8 cellular contexts compared by ENCODE assay signal in the genomic region with DNA sequence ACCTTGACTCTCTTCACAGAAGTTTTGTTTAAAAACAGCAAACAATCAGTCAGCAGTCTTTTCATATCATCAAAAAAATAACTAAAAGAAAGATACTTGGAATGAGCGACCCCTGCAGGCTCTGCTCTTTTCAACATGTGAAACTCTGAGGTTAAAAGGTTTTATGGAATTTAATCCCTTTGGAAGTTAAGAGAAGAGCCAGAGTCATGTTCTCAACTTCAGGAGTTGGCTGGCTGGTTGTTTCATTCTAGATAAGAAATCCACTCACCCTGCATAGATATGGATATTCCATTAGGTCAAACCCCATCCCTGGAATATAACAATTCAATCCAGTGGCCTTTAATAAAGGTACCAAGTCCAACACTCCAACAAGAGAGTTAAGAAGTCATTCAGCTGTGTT.
DNase-seq lines count a peak whose midpoint lies in the region; ATAC-seq and TF ChIP-seq lines count a peak whose summit lies in the region.

No MANE protein-coding gene starts in this region.

- TF ChIP-seq CTCF in endodermal cell (conservative IDR thresholded peaks at IDR 0.05) = peak; percentile 81
- TF ChIP-seq CTCF in nephron progenitor cell (IDR thresholded peaks at IDR 0.05) = peak; percentile 19

- no peak for ATAC-seq in GM18498 (IDR thresholded peaks at IDR 0.05; ENCODE audit: unreplicated experiment)
- no peak for ATAC-seq in activated T-cell treated with anti-CD3 and anti-CD28 coated beads, Interleukin-2, amount 50 U/mL, for 4 hours
- no peak for ATAC-seq in HG02852 (IDR thresholded peaks at IDR 0.05; ENCODE audit: unreplicated experiment)

- H3K27ac ChIP-seq in endodermal cell (ENCODE audit: low read depth, low read length) = no peak overlapping the region

- H3K4me3 Mint-ChIP-seq in endodermal cell (no peak overlapping the region), nephron progenitor cell (no peak overlapping the region)
- H3K4me3 Mint-ChIP-seq in activated T-cell treated with anti-CD3 and anti-CD28 coated beads, Interleukin-2, amount 50 U/mL, for 4 hours = no peak overlapping the region

- H3K9ac ChIP-seq in endodermal cell (ENCODE audit: extremely low read depth, low read length, poor library complexity, severe bottlenecking) = no peak overlapping the region

- H3K27ac Mint-ChIP-seq in endodermal cell = no peak overlapping the region
- H3K27ac Mint-ChIP-seq in nephron progenitor cell = no peak overlapping the region

- peaks cover 9% of the 10 kb centered on the region for H3K27me3 Mint-ChIP-seq in endodermal cell (ENCODE audit: insufficient read depth)
- H3K27me3 Mint-ChIP-seq in nephron progenitor cell (ENCODE audit: low read depth, poor library complexity) = peaks cover 5% of the 10 kb centered on the region
- no peaks in the 10 kb centered on the region for H3K27me3 Mint-ChIP-seq in activated T-cell treated with anti-CD3 and anti-CD28 coated beads, Interleukin-2, amount 50 U/mL, for 4 hours (ENCODE audit: low read depth)

- no peaks in the 10 kb centered on the region for H3K27me3 ChIP-seq in endodermal cell (ENCODE audit: control insufficient read depth, insufficient read depth, low read length, poor library complexity, severe bottlenecking)

- no peaks in the 10 kb centered on the region for H3K4me1 ChIP-seq in endodermal cell (ENCODE audit: control insufficient read depth, insufficient read depth, low read length)

- DNase-seq in DMS53 treated with DMSO at 0.1 percent for 48 hours (lab: John Stamatoyannopoulos, UW; ENCODE audit: unreplicated experiment) = peak; percentile 28
- peak; percentile 18 for DNase-seq in NCI-H1694 treated with DMSO at 0.1 percent for 48 hours (lab: John Stamatoyannopoulos, UW)
- DNase-seq in endodermal cell = peak; percentile 72
- no peak for DNase-seq in nephron progenitor cell
- DNase-seq in NCI-H446 treated with DMSO at 0.1 percent for 48 hours (lab: John Stamatoyannopoulos, UW) = no peak
- no peak for DNase-seq in activated T-cell treated with anti-CD3 and anti-CD28 coated beads, Interleukin-2, amount 50 U/mL, for 4 hours

- H3K36me3 Mint-ChIP-seq in endodermal cell (ENCODE audit: low read depth) = peaks cover 1% of the 10 kb centered on the region
- no peaks in the 10 kb centered on the region for H3K36me3 Mint-ChIP-seq in nephron progenitor cell (ENCODE audit: low read depth)
- H3K36me3 Mint-ChIP-seq in activated T-cell treated with anti-CD3 and anti-CD28 coated beads, Interleukin-2, amount 50 U/mL, for 4 hours (ENCODE audit: insufficient read depth) = no peaks in the 10 kb centered on the region

- peak overlapping the region; percentile 3 for H3K4me3 ChIP-seq in endodermal cell (ENCODE audit: low read length)

- H3K9me3 ChIP-seq in endodermal cell (ENCODE audit: control insufficient read depth, low read length) = peaks cover 29% of the 10 kb centered on the region

- H3K4me1 Mint-ChIP-seq in endodermal cell (no peaks in the 10 kb centered on the region), nephron progenitor cell (no peaks in the 10 kb centered on the region)
- H3K4me1 Mint-ChIP-seq in activated T-cell treated with anti-CD3 and anti-CD28 coated beads, Interleukin-2, amount 50 U/mL, for 4 hours (ENCODE audit: low read depth) = peaks cover 4% of the 10 kb centered on the region

- H3K9me3 Mint-ChIP-seq in endodermal cell = peaks cover 20% of the 10 kb centered on the region
- H3K9me3 Mint-ChIP-seq in nephron progenitor cell = peaks cover 34% of the 10 kb centered on the region
- peaks cover 13% of the 10 kb centered on the region for H3K9me3 Mint-ChIP-seq in activated T-cell treated with anti-CD3 and anti-CD28 coated beads, Interleukin-2, amount 50 U/mL, for 4 hours

- 26% methylated on average over 1 of the region's 1 CpG; no CpG with 5 or more reads in 1 of the 2 experiments for WGBS in endodermal cell (ENCODE audit: insufficient coverage in 1 of 2, insufficient read length in 1 of 2), 2 experiments

- H3K36me3 ChIP-seq in endodermal cell (ENCODE audit: control insufficient read depth, insufficient read depth, low read length) = no peaks in the 10 kb centered on the region

Comparison
In these comparisons a context has a peak if more than half of its experiments do, and no peak if none do; other contexts are left out.
1. DNase-seq: peak in DMS53 treated with DMSO at 0.1 percent for 48 hours (single experiment), NCI-H1694 treated with DMSO at 0.1 percent for 48 hours (single experiment) and endodermal cell (single experiment); none in nephron progenitor cell (single experiment), NCI-H446 treated with DMSO at 0.1 percent for 48 hours (single experiment) and activated T-cell treated with anti-CD3 and anti-CD28 coated beads, Interleukin-2, amount 50 U/mL, for 4 hours (single experiment).